Comparison of ENCODE assay signal across 3 cellular contexts in the genomic region with DNA sequence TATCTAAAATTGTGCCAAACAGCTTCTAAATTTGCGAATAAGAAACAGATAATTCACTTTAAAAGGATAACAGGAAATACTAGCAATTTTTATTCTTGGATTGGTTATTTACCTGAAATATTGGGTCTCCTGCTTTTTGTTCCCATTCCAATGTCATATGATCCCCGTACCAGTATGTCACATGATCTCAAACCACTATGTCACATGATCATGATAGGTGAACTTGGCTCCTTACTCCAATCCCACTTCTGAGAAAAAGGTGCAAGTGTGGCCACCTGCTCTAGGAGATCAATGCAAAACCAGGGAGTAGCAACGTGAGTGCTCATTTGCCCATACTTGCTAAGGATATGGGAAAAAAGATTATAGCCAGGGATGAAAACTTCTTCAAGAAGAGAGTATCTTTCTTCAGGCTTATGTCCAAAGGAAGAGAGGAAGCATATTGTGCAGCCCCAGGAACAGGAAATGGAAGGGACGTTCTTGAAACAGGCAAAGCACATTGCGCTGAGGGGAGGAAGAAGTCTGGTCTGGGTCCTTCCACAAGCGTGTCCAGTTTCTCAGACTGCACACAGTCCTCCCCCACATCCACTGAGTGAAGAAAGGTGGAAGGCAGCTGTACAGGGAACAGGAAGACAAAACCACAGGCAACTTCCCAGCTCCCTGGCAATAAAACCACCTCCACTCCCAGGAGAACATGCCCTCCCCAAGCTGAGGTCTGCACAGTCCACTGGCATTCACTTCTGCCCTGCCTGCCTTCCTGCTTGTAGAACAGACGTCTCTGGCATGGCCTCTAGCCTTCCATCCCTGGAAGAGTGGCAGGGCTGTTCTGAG.
A peak's percentile ranks its signal among the peaks of the same experiment; 100 is the strongest.
TF ChIP-seq lines count a peak whose summit lies in the region.

A gene with protein sequence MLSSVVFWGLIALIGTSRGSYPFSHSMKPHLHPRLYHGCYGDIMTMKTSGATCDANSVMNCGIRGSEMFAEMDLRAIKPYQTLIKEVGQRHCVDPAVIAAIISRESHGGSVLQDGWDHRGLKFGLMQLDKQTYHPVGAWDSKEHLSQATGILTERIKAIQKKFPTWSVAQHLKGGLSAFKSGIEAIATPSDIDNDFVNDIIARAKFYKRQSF (minus strand): TSS at position 176 of the 828 bp plus-strand sequence. CDS start 1,406 bp downstream, outside the sequence.

TF ChIP-seq in SK-N-SH, 30 proteins besides CTCF, POLR2A, EP300 and RAD21:
- TF ChIP-seq SMC3 (IDR thresholded peaks at IDR 0.05; ENCODE audit: low read depth, low read length) = no peak
- TF ChIP-seq, protein P1, sequence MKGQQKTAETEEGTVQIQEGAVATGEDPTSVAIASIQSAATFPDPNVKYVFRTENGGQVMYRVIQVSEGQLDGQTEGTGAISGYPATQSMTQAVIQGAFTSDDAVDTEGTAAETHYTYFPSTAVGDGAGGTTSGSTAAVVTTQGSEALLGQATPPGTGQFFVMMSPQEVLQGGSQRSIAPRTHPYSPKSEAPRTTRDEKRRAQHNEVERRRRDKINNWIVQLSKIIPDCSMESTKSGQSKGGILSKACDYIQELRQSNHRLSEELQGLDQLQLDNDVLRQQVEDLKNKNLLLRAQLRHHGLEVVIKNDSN (IDR thresholded peaks at IDR 0.05; ENCODE audit: borderline replicate concordance, low read depth) = 0 out of 2 replicates have a peak, but pooled peaks have one; percentile 11
TF ChIP-seq in SK-N-SH: peak in this region for 1.

TF ChIP-seq in SK-N-SH treated with all-trans-retinoic acid at 6 μM for 48 hours, 23 proteins besides CTCF, POLR2A, EP300 and RAD21:
- TF ChIP-seq ZNF70 (CRISPR knock-in tag; IDR thresholded peaks at IDR 0.05) = no peak
- TF ChIP-seq, protein P2, sequence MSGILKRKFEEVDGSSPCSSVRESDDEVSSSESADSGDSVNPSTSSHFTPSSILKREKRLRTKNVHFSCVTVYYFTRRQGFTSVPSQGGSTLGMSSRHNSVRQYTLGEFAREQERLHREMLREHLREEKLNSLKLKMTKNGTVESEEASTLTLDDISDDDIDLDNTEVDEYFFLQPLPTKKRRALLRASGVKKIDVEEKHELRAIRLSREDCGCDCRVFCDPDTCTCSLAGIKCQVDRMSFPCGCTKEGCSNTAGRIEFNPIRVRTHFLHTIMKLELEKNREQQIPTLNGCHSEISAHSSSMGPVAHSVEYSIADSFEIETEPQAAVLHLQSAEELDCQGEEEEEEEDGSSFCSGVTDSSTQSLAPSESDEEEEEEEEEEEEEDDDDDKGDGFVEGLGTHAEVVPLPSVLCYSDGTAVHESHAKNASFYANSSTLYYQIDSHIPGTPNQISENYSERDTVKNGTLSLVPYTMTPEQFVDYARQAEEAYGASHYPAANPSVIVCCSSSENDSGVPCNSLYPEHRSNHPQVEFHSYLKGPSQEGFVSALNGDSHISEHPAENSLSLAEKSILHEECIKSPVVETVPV (CRISPR knock-in tag; IDR thresholded peaks at IDR 0.05) = no peak
- TF ChIP-seq, protein P3, sequence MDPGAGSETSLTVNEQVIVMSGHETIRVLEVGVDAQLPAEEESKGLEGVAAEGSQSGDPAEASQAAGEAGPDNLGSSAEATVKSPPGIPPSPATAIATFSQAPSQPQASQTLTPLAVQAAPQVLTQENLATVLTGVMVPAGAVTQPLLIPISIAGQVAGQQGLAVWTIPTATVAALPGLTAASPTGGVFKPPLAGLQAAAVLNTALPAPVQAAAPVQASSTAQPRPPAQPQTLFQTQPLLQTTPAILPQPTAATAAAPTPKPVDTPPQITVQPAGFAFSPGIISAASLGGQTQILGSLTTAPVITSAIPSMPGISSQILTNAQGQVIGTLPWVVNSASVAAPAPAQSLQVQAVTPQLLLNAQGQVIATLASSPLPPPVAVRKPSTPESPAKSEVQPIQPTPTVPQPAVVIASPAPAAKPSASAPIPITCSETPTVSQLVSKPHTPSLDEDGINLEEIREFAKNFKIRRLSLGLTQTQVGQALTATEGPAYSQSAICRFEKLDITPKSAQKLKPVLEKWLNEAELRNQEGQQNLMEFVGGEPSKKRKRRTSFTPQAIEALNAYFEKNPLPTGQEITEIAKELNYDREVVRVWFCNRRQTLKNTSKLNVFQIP (CRISPR knock-in tag; IDR thresholded peaks at IDR 0.05; ENCODE audit: borderline replicate concordance, low read depth) = no peak
- no peak for TF ChIP-seq BACH2 (CRISPR knock-in tag; IDR thresholded peaks at IDR 0.05; ENCODE audit: borderline replicate concordance)
- TF ChIP-seq, protein P4, sequence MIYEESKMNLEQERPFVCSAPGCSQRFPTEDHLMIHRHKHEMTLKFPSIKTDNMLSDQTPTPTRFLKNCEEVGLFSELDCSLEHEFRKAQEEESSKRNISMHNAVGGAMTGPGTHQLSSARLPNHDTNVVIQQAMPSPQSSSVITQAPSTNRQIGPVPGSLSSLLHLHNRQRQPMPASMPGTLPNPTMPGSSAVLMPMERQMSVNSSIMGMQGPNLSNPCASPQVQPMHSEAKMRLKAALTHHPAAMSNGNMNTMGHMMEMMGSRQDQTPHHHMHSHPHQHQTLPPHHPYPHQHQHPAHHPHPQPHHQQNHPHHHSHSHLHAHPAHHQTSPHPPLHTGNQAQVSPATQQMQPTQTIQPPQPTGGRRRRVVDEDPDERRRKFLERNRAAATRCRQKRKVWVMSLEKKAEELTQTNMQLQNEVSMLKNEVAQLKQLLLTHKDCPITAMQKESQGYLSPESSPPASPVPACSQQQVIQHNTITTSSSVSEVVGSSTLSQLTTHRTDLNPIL (CRISPR knock-in tag; IDR thresholded peaks at IDR 0.05; ENCODE audit: low read depth) = no peak
- no peak for TF ChIP-seq ESRRG (CRISPR knock-in tag; IDR thresholded peaks at IDR 0.05)
- no peak for TF ChIP-seq ZNF565 (CRISPR knock-in tag; conservative IDR thresholded peaks at IDR 0.05; ENCODE audit: low read depth)
- TF ChIP-seq GLIS3 (CRISPR knock-in tag; IDR thresholded peaks at IDR 0.05) = no peak
- no peak for TF ChIP-seq SNAI2 (CRISPR knock-in tag; IDR thresholded peaks at IDR 0.05)
- no peak for TF ChIP-seq OSR1 (CRISPR knock-in tag; IDR thresholded peaks at IDR 0.05)
- no peak for TF ChIP-seq PPARA (CRISPR knock-in tag; IDR thresholded peaks at IDR 0.05; ENCODE audit: borderline replicate concordance)
- TF ChIP-seq ZC3H10 (CRISPR knock-in tag; IDR thresholded peaks at IDR 0.05) = no peak
- TF ChIP-seq, protein P5, sequence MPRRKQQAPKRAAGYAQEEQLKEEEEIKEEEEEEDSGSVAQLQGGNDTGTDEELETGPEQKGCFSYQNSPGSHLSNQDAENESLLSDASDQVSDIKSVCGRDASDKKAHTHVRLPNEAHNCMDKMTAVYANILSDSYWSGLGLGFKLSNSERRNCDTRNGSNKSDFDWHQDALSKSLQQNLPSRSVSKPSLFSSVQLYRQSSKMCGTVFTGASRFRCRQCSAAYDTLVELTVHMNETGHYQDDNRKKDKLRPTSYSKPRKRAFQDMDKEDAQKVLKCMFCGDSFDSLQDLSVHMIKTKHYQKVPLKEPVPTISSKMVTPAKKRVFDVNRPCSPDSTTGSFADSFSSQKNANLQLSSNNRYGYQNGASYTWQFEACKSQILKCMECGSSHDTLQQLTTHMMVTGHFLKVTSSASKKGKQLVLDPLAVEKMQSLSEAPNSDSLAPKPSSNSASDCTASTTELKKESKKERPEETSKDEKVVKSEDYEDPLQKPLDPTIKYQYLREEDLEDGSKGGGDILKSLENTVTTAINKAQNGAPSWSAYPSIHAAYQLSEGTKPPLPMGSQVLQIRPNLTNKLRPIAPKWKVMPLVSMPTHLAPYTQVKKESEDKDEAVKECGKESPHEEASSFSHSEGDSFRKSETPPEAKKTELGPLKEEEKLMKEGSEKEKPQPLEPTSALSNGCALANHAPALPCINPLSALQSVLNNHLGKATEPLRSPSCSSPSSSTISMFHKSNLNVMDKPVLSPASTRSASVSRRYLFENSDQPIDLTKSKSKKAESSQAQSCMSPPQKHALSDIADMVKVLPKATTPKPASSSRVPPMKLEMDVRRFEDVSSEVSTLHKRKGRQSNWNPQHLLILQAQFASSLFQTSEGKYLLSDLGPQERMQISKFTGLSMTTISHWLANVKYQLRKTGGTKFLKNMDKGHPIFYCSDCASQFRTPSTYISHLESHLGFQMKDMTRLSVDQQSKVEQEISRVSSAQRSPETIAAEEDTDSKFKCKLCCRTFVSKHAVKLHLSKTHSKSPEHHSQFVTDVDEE (CRISPR knock-in tag; IDR thresholded peaks at IDR 0.05) = no peak
- no peak for TF ChIP-seq ARNTL (CRISPR knock-in tag; IDR thresholded peaks at IDR 0.05; ENCODE audit: borderline replicate concordance, low read depth)

TF ChIP-seq in H1, 55 proteins besides CTCF, POLR2A, EP300 and RAD21:
- TF ChIP-seq HDAC2 (IDR thresholded peaks at IDR 0.05; ENCODE audit: borderline replicate concordance in 1 of 2, low read depth in 2 of 2, low read length in 2 of 2) (no peak), TAF1 (IDR thresholded peaks at IDR 0.05; ENCODE audit: low read depth, low read length) (no peak), HDAC6 (IDR thresholded peaks at IDR 0.05; ENCODE audit: low read depth, low read length) (no peak), POLR2AphosphoS5 (IDR thresholded peaks at IDR 0.05; ENCODE audit: low read depth, low read length) (no peak)
